29 cellular contexts compared by ENCODE assay signal in the genomic region with DNA sequence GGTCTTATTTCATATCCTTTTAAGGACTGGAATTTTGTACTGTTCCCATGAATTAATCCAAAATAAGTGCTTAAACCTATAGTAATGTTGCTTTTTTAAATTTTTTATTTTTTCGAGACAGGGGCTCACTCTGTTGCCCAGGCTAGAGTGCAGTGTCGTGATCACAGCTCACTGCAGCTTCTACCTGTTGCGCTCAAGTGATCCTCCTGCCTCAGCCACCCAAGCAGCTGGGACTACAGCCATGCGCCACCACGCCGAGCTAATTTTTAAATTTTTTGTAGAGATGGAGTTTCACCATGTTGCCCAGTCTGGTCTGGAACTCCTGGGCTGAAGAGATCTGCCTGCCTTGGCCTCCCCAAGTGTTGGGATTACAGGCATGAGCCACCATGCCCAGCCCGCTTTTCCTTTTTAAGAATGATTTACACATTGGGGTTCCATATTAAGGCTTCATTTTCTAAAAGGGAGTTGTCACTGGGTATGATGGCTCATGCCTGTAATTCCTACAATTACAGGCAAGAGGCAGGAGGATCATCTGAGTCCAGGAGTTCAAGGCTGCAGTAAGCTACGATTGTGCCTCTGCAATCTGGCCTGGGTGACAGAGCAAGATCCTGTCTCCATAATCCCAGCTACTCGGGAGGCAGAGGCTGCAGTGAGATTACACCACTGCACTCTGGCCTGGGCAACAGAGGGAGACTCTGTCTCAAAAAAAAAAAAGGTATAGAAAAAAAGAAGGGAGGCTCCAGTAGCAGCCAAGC.
"Had no signal": no experiment of that assay in that cellular context is flagged by ENCODE, and none has a peak within 500 bp of the region (broad histone marks: within the 10 kb centered on the region; RNA-seq: fewer than 3 reads in every experiment).

No MANE protein-coding gene starts in this region.

- H3K4me3 ChIP-seq: adrenal gland, body of pancreas, breast epithelium had no signal

- H3K27me3 ChIP-seq: adrenal gland, body of pancreas, brain microvascular endothelial cell, breast epithelium had no signal

- H3K9me3 ChIP-seq: adrenal gland, body of pancreas, breast epithelium had no signal

- FAIRE-seq: astrocyte, TTC549 had no signal

- H3K27ac ChIP-seq: adrenal gland, body of pancreas, brain microvascular endothelial cell, breast epithelium, VCaP had no signal

- H3K36me3 ChIP-seq: breast epithelium had no signal

- ATAC-seq: activated CD8-positive, alpha-beta T cell treated with anti-CD3 and anti-CD28 coated beads for 36 hours; activated T-cell treated with anti-CD3 and anti-CD28 coated beads, Interleukin-2, amount 50 U/mL, for 4 hours; activated T-cell treated with anti-CD3 and anti-CD28 coated beads, Interleukin-2, amount 50 U/mL, for 72 hours; activated T-helper 17 cell treated with anti-CD3 and anti-CD28 coated beads, Interleukin-2, amount 50 U/mL, for 72 hours; body of pancreas had no signal

- DNase-seq: activated B cell treated with CpG ODN at 0.5 μM for 24 hours; activated CD4-positive, alpha-beta memory T cell treated with anti-CD3 and anti-CD28 coated beads for 36 hours; activated CD4-positive, alpha-beta T cell treated with anti-CD3 and anti-CD28 coated beads for 4 hours; activated CD4-positive, alpha-beta T cell treated with anti-CD3 and anti-CD28 coated beads, Interleukin-2, amount 10 ng/mL, durations not matched to agents 24 days and 14 days; activated CD4-positive, alpha-beta T cell treated with anti-CD3 and anti-CD28 coated beads, Interleukin-2, amount 50 U/mL, for 1 hour; activated CD4-positive, alpha-beta T cell treated with anti-CD3 and anti-CD28 coated beads, Interleukin-2, amount 50 U/mL, for 4 hours; activated CD4-positive, CD25-positive, alpha-beta regulatory T cell treated with anti-CD3 and anti-CD28 coated beads, Interleukin-2, amount 50 U/mL, for 72 hours; activated CD8-positive, alpha-beta memory T cell treated with anti-CD3 and anti-CD28 coated beads, Interleukin-2, amount 50 U/mL, for 4 hours; activated gamma-delta T cell treated with Interleukin-2 at 50 U/mL for 16 hours; activated naive CD4-positive, alpha-beta T cell; activated naive CD4-positive, alpha-beta T cell treated with anti-CD3 and anti-CD28 coated beads, Interleukin-2, amount 10 ng/mL, durations not matched to agents 7 days and 5 days; activated naive CD8-positive, alpha-beta T cell treated with anti-CD3 and anti-CD28 coated beads for 36 hours; activated T-cell treated with anti-CD3 and anti-CD28 coated beads for 4 hours; activated T-cell treated with anti-CD3 and anti-CD28 coated beads, Interleukin-2, amount 50 U/mL, for 1 hour; activated T-cell treated with anti-CD3 and anti-CD28 coated beads, Interleukin-2, amount 50 U/mL, for 4 hours; activated T-cell treated with anti-CD3 and anti-CD28 coated beads, Interleukin-2, amount 50 U/mL, for 72 hours; adrenal gland; amniotic stem cell; body of pancreas; brain microvascular endothelial cell; central memory CD4-positive, alpha-beta T cell; T-helper 1 cell; T-helper 9 cell had no signal

- H3K4me1 ChIP-seq: adrenal gland, body of pancreas, breast epithelium had no signal
